In the genomic region with DNA sequence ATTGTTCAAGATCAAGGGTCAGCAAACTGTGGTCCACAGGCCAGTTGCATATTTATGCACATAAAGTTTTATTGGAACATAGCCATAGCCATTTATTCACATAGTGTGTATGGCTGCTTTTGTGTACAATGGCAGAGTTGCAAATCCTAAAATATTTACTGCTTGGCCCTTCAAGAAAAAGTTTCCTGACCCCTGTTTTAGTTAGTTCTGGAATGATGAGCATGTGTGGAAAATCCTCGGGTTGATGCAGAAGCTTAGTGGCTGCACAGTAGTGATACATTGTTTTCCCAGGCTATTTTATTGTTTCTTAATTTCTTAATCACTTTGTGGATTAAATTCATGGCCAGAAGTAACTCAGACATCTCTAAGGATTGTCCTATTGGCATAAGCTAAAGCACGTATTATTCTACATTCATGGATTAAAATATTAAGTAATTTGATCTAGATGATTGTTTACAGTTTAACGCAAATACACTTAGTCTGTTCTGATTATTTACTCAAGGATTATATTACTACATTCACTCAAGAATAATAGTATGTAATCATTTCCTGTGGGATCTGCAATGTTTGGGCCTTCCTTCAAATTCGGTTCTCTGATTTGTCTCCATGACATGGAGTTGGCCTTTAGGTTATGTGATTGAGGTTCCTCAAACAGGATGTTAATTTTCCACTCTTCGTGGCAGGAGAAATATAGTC, we compare ENCODE assay signal across 15 cellular contexts. TPM values are rescaled to one million over a fixed set of nuclear protein-coding genes. Genes with fewer than 3 reads are reported as not detected.
DNase-seq lines count a peak whose midpoint lies in the region; ATAC-seq and TF ChIP-seq lines count a peak whose summit lies in the region.
"Had no signal": no experiment of that assay in that cellular context is flagged by ENCODE, and none has a peak within 500 bp of the region (broad histone marks: within the 10 kb centered on the region; RNA-seq: fewer than 3 reads in every experiment).

No MANE protein-coding gene starts in this region.

- H3K9me3 ChIP-seq in breast epithelium (peaks cover 0 to 5% of the 10 kb centered on the region in 2 donors), sigmoid colon (peaks cover 0 to 5% (median 0%) of the 10 kb centered on the region in 4 donors), aorta (ENCODE audit: control insufficient read depth, low read length) (peaks cover 1% of the 10 kb centered on the region)

- no peak for TF ChIP-seq CTCF in breast epithelium (IDR thresholded peaks at IDR 0.05)
- no peak for TF ChIP-seq CTCF in osteocyte (IDR thresholded peaks at IDR 0.05)
- no peak for TF ChIP-seq CTCF in sigmoid colon (IDR thresholded peaks at IDR 0.05)

- H3K4me3 ChIP-seq in breast epithelium (no peak overlapping the region), sigmoid colon (no peak overlapping the region), aorta (ENCODE audit: low read length in 2 of 2) (no peak overlapping the region)
- H3K4me3 ChIP-seq: heart right ventricle had no signal

- H3K27me3 ChIP-seq in breast epithelium, result no peaks in the 10 kb centered on the region
- no peaks in the 10 kb centered on the region for H3K27me3 ChIP-seq in sigmoid colon
- no peaks in the 10 kb centered on the region for H3K27me3 ChIP-seq in aorta (ENCODE audit: control insufficient read depth in 1 of 2, insufficient read depth in 2 of 2, low read length in 1 of 2)
- H3K27me3 ChIP-seq: heart right ventricle had no signal

- H3K4me3 Mint-ChIP-seq in osteocyte (ENCODE audit: unreplicated experiment), result no peak overlapping the region
- H3K4me3 Mint-ChIP-seq: activated CD4-positive, alpha-beta T cell treated with anti-CD3 and anti-CD28 coated beads, Interleukin-2, amount 10 ng/mL, durations not matched to agents 7 days and 5 days; CD4-positive, alpha-beta T cell; dendritic cell treated with granulocyte-macrophage colony-stimulating factor and Interleukin-4, amounts not matched to agents 40 ng/mL and 50 ng/mL, for 4 days; IgD-negative memory B cell had no signal

- H3K36me3 ChIP-seq in breast epithelium (no peaks in the 10 kb centered on the region), sigmoid colon (no peaks in the 10 kb centered on the region), aorta (ENCODE audit: control insufficient read depth in 1 of 2, insufficient read depth in 2 of 2, low read length in 1 of 2) (no peaks in the 10 kb centered on the region)

- H3K4me1 ChIP-seq in breast epithelium, result peaks cover 0 to 5% of the 10 kb centered on the region in 2 donors
- peaks cover 0 to 13% (median 10%) of the 10 kb centered on the region in 4 donors for H3K4me1 ChIP-seq in sigmoid colon
- H3K4me1 ChIP-seq in aorta (ENCODE audit: control insufficient read depth in 1 of 2, insufficient read depth in 2 of 2, low read length in 2 of 2), result no peaks in the 10 kb centered on the region

- peaks cover 13% of the 10 kb centered on the region for H3K36me3 Mint-ChIP-seq in osteocyte (ENCODE audit: unreplicated experiment)

- H3K9me3 Mint-ChIP-seq in osteocyte (ENCODE audit: unreplicated experiment), result peaks cover 12% of the 10 kb centered on the region

- no peaks in the 10 kb centered on the region for H3K27me3 Mint-ChIP-seq in osteocyte (ENCODE audit: unreplicated experiment)
- H3K27me3 Mint-ChIP-seq: CD4-positive, alpha-beta T cell; dendritic cell treated with granulocyte-macrophage colony-stimulating factor and Interleukin-4, amounts not matched to agents 40 ng/mL and 50 ng/mL, for 4 days; IgD-negative memory B cell had no signal

- no peak for TF ChIP-seq EP300 in sigmoid colon (IDR thresholded peaks at IDR 0.05)

- ATAC-seq in HG03097 (IDR thresholded peaks at IDR 0.05; ENCODE audit: low FRiP score, unreplicated experiment), result no peak
- ATAC-seq in aorta (ENCODE audit: low FRiP score), result no peak

- H3K27ac Mint-ChIP-seq in osteocyte (ENCODE audit: unreplicated experiment), result peak overlapping the region; percentile 94
- H3K27ac Mint-ChIP-seq: activated CD4-positive, alpha-beta T cell treated with anti-CD3 and anti-CD28 coated beads, Interleukin-2, amount 10 ng/mL, durations not matched to agents 7 days and 5 days; CD4-positive, alpha-beta T cell had no signal

- intact Hi-C loops in breast epithelium (cut with DNase I; ENCODE audit: low total_unique reads), result loop anchor here (10.0 kb wide), 1 partner anchor 230 kb away; no protein-coding TSS in a partner anchor
- intact Hi-C loops in sigmoid colon (cut with DNase I), result no loop called here
- intact Hi-C loops in aorta (cut with DNase I), result no loop called here

- peaks cover 24% of the 10 kb centered on the region for H3K4me1 Mint-ChIP-seq in osteocyte (ENCODE audit: unreplicated experiment)
- H3K4me1 Mint-ChIP-seq: IgD-negative memory B cell had no signal

- DNase-seq in COR-L47 (lab: John Stamatoyannopoulos, UW) (peak; percentile 14), NCI-H2081 (lab: John Stamatoyannopoulos, UW) (peak; percentile 25 to 75), breast epithelium (ENCODE audit: low spot score in 2 of 2) (no peak), osteocyte (ENCODE audit: extremely low spot score, unreplicated experiment) (no peak), NCI-H128 (lab: John Stamatoyannopoulos, UW; ENCODE audit: unreplicated experiment) (no peak), sigmoid colon (no peak), aorta (no peak)
- DNase-seq: activated CD4-positive, alpha-beta T cell treated with anti-CD3 and anti-CD28 coated beads, Interleukin-2, amount 10 ng/mL, durations not matched to agents 7 days and 5 days; activated gamma-delta T cell; CD4-positive, alpha-beta T cell; heart right ventricle; NCI-H526 treated with DMSO at 0.1 percent for 48 hours had no signal

- peak overlapping the region; percentile 55 to 60 for H3K27ac ChIP-seq in breast epithelium
- H3K27ac ChIP-seq in sigmoid colon, result peak overlapping the region in 2 of 4 donors; percentile 43 to 47
- H3K27ac ChIP-seq in aorta (ENCODE audit: low read depth in 1 of 2, low read length in 2 of 2), result no peak overlapping the region

- WGBS in sigmoid colon, 2 donors, result 65 to 76% methylated on average over 5 of the region's 5 CpGs
- WGBS in aorta, 2 donors, result 52 to 59% methylated on average over 5 of the region's 5 CpGs

- no peak for TF ChIP-seq POLR2A in breast epithelium (IDR thresholded peaks at IDR 0.05)
- TF ChIP-seq POLR2A in sigmoid colon (IDR thresholded peaks at IDR 0.05), result no peak

RNA-seq across cellular contexts. Expression of gene CRIPT, which starts 27.8 kb away (rescaled TPM):
- total RNA-seq in breast epithelium, result 10 to 100 TPM; 13.0 to 40.1 (median 22.6) TPM
- total RNA-seq in osteocyte, result 16.4 and 19.9 TPM in 2 replicates
- total RNA-seq in sigmoid colon, result 10 to 100 TPM; 15.1 to 30.1 (median 22.1) TPM
- polyA plus RNA-seq in sigmoid colon, result 10 to 100 TPM in 2 of 3 donors, 1 to 10 TPM in 1; 6.9 to 22.4 (median 17.4) TPM
- total RNA-seq in aorta, result 10 to 100 TPM; 14.7 to 15.6 TPM
- 10 to 100 TPM; 14.5 to 24.9 TPM for polyA plus RNA-seq in aorta

RNA-seq across cellular contexts. Expression of gene PIGF, which starts 28.0 kb away (rescaled TPM):
- total RNA-seq in breast epithelium (10 to 100 TPM; 13.8 to 27.1 (median 22.9) TPM), osteocyte (21.6 and 23.6 TPM in 2 replicates), sigmoid colon (10 to 100 TPM in 2 of 4 donors, 1 to 10 TPM in 2; 5.4 to 13.2 (median 10.8) TPM), aorta (10 to 100 TPM; 13.4 to 19.0 TPM)
- polyA plus RNA-seq in sigmoid colon (10 to 100 TPM; 10.2 to 23.0 (median 18.3) TPM), aorta (10 to 100 TPM in 1 of 2 donors, 1 to 10 TPM in 1; 6.7 to 15.8 TPM)

RNA-seq across cellular contexts. Expression of gene SOCS5, which starts 54.3 kb away (rescaled TPM):
- total RNA-seq in breast epithelium (10 to 100 TPM; 38.0 to 83.6 (median 40.0) TPM), osteocyte (23.4 and 24.1 TPM in 2 replicates), sigmoid colon (10 to 100 TPM; 39.0 to 59.0 (median 49.1) TPM), aorta (10 to 100 TPM; 30.5 to 35.8 TPM)
- polyA plus RNA-seq in sigmoid colon (1 to 10 TPM; 3.9 to 7.8 (median 7.4) TPM), aorta (10 to 100 TPM; 12.4 to 14.4 TPM)

Comparison
In these comparisons a context has a peak if more than half of its experiments do, and no peak if none do; other contexts are left out.
1. DNase-seq: peak in COR-L47 (single experiment) and NCI-H2081 (2 of 2); none in breast epithelium (0 of 2), osteocyte (single experiment), NCI-H128 (single experiment), sigmoid colon (single experiment) and aorta (0 of 2).
2. H3K27ac ChIP-seq: peak in breast epithelium (2 of 2); none in aorta (0 of 2).